ENCODE assay signal across 24 cellular contexts in the genomic region with DNA sequence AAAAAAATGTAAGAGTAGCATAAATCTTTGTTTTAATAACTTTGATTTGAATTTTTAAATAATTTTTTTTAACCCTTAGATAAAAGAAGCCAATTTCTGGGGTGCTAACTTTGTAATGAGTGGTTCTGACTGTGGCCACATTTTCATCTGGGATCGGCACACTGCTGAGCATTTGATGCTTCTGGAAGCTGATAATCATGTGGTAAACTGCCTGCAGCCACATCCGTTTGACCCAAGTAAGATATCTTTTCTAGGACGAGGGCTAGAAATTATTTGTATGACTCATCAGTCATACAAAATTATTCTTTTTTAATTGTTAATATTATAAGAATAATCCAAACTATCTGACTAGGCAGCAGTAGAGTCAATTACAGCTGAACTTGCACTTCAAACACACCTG.
"Had no signal": no experiment of that assay in that cellular context is flagged by ENCODE, and none has a peak within 500 bp of the region (broad histone marks: within the 10 kb centered on the region; RNA-seq: fewer than 3 reads in every experiment).

No MANE protein-coding gene starts in this region.

- H3K4me3 Mint-ChIP-seq: endodermal cell; mesothelial cell of epicardium; naive B cell; natural killer cell treated with Interleukin-12 subunit alpha and Interleukin-12 subunit beta and Interleukin-15 and Interleukin-18, amount 100 ng/mL, for 72 hours; neural progenitor cell; stimulated activated naive B cell treated with anti-CD40 and anti-IgM and Interleukin-4, amounts not matched to agents 10 μg/mL and 1 μg/mL and 100 μg/mL, for 72 hours; stimulated activated naive CD8-positive, alpha-beta T cell treated with anti-CD3 and anti-CD28 coated beads, Interleukin-15, Interleukin-2, amounts not matched to agents 100 ng/mL and 50 ng/mL, for 24 hours had no signal

- H3K27ac ChIP-seq: epithelial cell of prostate, esophagus muscularis mucosa, left lung, neural progenitor cell, parathyroid adenoma, right lobe of liver, thoracic aorta, tibial nerve, upper lobe of left lung had no signal

- H3K4me1 ChIP-seq: esophagus muscularis mucosa, left lung, neural progenitor cell, parathyroid adenoma, right lobe of liver, tibial nerve, upper lobe of left lung had no signal

- H3K9me3 ChIP-seq: esophagus muscularis mucosa, left lung, mucosa of descending colon, right lobe of liver, thoracic aorta, tibial nerve, upper lobe of left lung had no signal

- H3K27me3 Mint-ChIP-seq: naive B cell; natural killer cell treated with Interleukin-12 subunit alpha and Interleukin-12 subunit beta and Interleukin-15 and Interleukin-18, amount 100 ng/mL, for 72 hours; progenitor cell of endocrine pancreas; stimulated activated naive B cell treated with anti-CD40 and anti-IgM and Interleukin-4, amounts not matched to agents 10 μg/mL and 1 μg/mL and 100 μg/mL, for 72 hours; stimulated activated naive CD8-positive, alpha-beta T cell treated with anti-CD3 and anti-CD28 coated beads, Interleukin-15, Interleukin-2, amounts not matched to agents 100 ng/mL and 50 ng/mL, for 24 hours had no signal

- H3K4me1 Mint-ChIP-seq: endodermal cell; mesothelial cell of epicardium; naive B cell; neural progenitor cell; stimulated activated naive B cell treated with anti-CD40 and anti-IgM and Interleukin-4, amounts not matched to agents 10 μg/mL and 1 μg/mL and 100 μg/mL, for 72 hours had no signal

- H3K27me3 ChIP-seq: esophagus muscularis mucosa, left lung, neural progenitor cell, right lobe of liver, tibial nerve, upper lobe of left lung had no signal

- DNase-seq: effector CD8-positive, alpha-beta T cell; endodermal cell; head of caudate nucleus; left cardiac atrium; left lung; mesenchymal stem cell; mucosa of descending colon; naive B cell; right lobe of liver; small intestine; stimulated activated CD4-positive, alpha-beta T cell treated with anti-CD3 and anti-CD28 coated beads, Interleukin-15, amount 100 ng/mL, for 24 hours; stimulated activated CD4-positive, alpha-beta T cell treated with anti-CD3 and anti-CD28 coated beads, Interleukin-2, amount 100 ng/mL, for 48 hours; stimulated activated naive B cell treated with anti-CD40 and anti-IgM and Interleukin-4, amounts not matched to agents 10 μg/mL and 1 μg/mL and 100 μg/mL, for 72 hours; upper lobe of left lung had no signal

- H3K4me3 ChIP-seq: esophagus muscularis mucosa, left lung, mucosa of descending colon, neural progenitor cell, right lobe of liver, thoracic aorta, tibial nerve, upper lobe of left lung had no signal

- H3K27ac Mint-ChIP-seq: endodermal cell; mesothelial cell of epicardium; naive B cell; natural killer cell treated with Interleukin-12 subunit alpha and Interleukin-12 subunit beta and Interleukin-15 and Interleukin-18, amount 100 ng/mL, for 72 hours; neural progenitor cell; progenitor cell of endocrine pancreas; stimulated activated naive B cell treated with anti-CD40 and anti-IgM and Interleukin-4, amounts not matched to agents 10 μg/mL and 1 μg/mL and 100 μg/mL, for 72 hours; stimulated activated naive CD8-positive, alpha-beta T cell treated with anti-CD3 and anti-CD28 coated beads, Interleukin-15, Interleukin-2, amounts not matched to agents 100 ng/mL and 50 ng/mL, for 24 hours had no signal

- H3K9me3 Mint-ChIP-seq: endodermal cell; mesothelial cell of epicardium; naive B cell; natural killer cell treated with Interleukin-12 subunit alpha and Interleukin-12 subunit beta and Interleukin-15 and Interleukin-18, amount 100 ng/mL, for 72 hours; neural progenitor cell; stimulated activated naive B cell treated with anti-CD40 and anti-IgM and Interleukin-4, amounts not matched to agents 10 μg/mL and 1 μg/mL and 100 μg/mL, for 72 hours; stimulated activated naive CD8-positive, alpha-beta T cell treated with anti-CD3 and anti-CD28 coated beads, Interleukin-15, Interleukin-2, amounts not matched to agents 100 ng/mL and 50 ng/mL, for 24 hours had no signal

- ATAC-seq: left cardiac atrium; left lung; mucosa of descending colon; natural killer cell treated with Interleukin-12 subunit alpha and Interleukin-12 subunit beta and Interleukin-15 and Interleukin-18, amount 100 ng/mL, for 72 hours; right lobe of liver; stimulated activated naive B cell treated with anti-CD40 and anti-IgM and Interleukin-4, amounts not matched to agents 10 μg/mL and 1 μg/mL and 100 μg/mL, for 72 hours had no signal
